Comparison of ENCODE assay signal across 11 cellular contexts in the genomic region with DNA sequence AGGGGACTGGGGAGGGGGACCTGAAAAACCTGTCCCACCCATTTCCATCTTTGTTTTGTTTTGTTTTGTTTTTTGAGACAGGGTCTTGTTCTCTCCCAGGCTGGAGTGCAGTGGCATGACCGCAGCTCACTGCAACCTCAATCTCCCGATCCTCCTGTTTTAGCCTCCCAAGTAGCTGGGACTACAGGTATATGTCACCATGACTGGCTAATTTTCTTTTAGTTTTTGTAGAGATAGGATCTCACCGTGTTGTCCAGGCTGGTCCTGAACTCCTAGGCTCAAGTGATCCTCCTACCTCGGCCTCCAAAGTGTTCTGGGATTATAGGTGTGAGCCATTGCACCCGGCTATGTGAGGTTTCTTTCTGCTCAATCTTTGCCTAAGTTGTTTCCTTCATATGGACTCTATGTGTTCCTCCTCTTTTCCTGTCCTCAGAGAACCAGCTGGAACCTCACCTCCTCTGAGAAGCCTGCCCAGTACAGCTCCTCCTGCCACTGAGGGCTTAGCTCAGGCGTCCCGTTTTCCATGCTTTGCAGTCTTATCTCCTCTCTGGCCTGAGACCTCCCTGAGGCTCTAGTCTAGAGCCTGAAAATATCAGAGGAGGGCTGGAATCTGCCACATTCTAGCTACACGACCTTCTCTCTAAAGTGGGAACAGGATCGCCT.
DNase-seq lines count a peak whose midpoint lies in the region; ATAC-seq and TF ChIP-seq lines count a peak whose summit lies in the region.
"Had no signal": no experiment of that assay in that cellular context is flagged by ENCODE, and none has a peak within 500 bp of the region (broad histone marks: within the 10 kb centered on the region; RNA-seq: fewer than 3 reads in every experiment).

No MANE protein-coding gene starts in this region.

- no peaks in the 10 kb centered on the region for H3K27me3 ChIP-seq in breast epithelium
- H3K27me3 ChIP-seq in right atrium auricular region: no peaks in the 10 kb centered on the region

- intact Hi-C loops in MCF 10A (cut with micrococcal nuclease): loop anchor here (10.0 kb wide), 1 partner anchor 71 kb away; no protein-coding TSS in a partner anchor
- intact Hi-C loops in breast epithelium (cut with DNase I; ENCODE audit: low total_unique reads): no loop called here
- intact Hi-C loops in activated B cell treated with CpG ODN at 0.5 μM for 24 hours (cut with micrococcal nuclease): loop anchor here (1.0 to 5.0 kb wide), 3 partner anchors 20 to 129 kb away; a partner anchor contains a TSS

- H3K36me3 Mint-ChIP-seq in MCF 10A (ENCODE audit: insufficient read depth, unreplicated experiment): peaks cover 6% of the 10 kb centered on the region
- H3K36me3 Mint-ChIP-seq in activated B cell treated with CpG ODN at 0.5 μM for 24 hours (ENCODE audit: low read depth): no peaks in the 10 kb centered on the region

- ATAC-seq in activated B cell treated with CpG ODN at 0.5 μM for 24 hours (ENCODE audit: low read depth): no peak
- no peak for ATAC-seq in stimulated activated naive CD8-positive, alpha-beta T cell treated with anti-CD3 and anti-CD28 coated beads, Interleukin-15, amount 100 ng/mL, for 72 hours
- no peak for ATAC-seq in HG02642 (IDR thresholded peaks at IDR 0.05; ENCODE audit: poor library complexity, unreplicated experiment)
- ATAC-seq in GM18907 (IDR thresholded peaks at IDR 0.05; ENCODE audit: unreplicated experiment): no peak

- H3K27ac ChIP-seq in breast epithelium: no peak overlapping the region
- H3K27ac ChIP-seq in right atrium auricular region: peak overlapping the region; percentile 14 to 44

- peaks cover 34% of the 10 kb centered on the region for H3K4me1 Mint-ChIP-seq in MCF 10A (ENCODE audit: insufficient read depth, unreplicated experiment)
- H3K4me1 Mint-ChIP-seq in activated B cell treated with CpG ODN at 0.5 μM for 24 hours: peaks cover 31% of the 10 kb centered on the region
- H3K4me1 Mint-ChIP-seq in stimulated activated naive CD8-positive, alpha-beta T cell treated with anti-CD3 and anti-CD28 coated beads, Interleukin-15, amount 100 ng/mL, for 72 hours: peaks cover 46% of the 10 kb centered on the region

- no peaks in the 10 kb centered on the region for H3K9me3 Mint-ChIP-seq in MCF 10A (ENCODE audit: unreplicated experiment)
- no peaks in the 10 kb centered on the region for H3K9me3 Mint-ChIP-seq in activated B cell treated with CpG ODN at 0.5 μM for 24 hours
- no peaks in the 10 kb centered on the region for H3K9me3 Mint-ChIP-seq in stimulated activated naive CD8-positive, alpha-beta T cell treated with anti-CD3 and anti-CD28 coated beads, Interleukin-15, amount 100 ng/mL, for 72 hours

- in situ Hi-C loops in GM13977 (cut with MboI; ENCODE audit: low pct_unique_long_range_greater_than_20kb, low sequenced_read_pairs, unreplicated experiment): no loop called here

- peak overlapping the region; percentile 19 for H3K27ac Mint-ChIP-seq in MCF 10A (ENCODE audit: low read depth, unreplicated experiment)
- peak overlapping the region; percentile 14 for H3K27ac Mint-ChIP-seq in activated B cell treated with CpG ODN at 0.5 μM for 24 hours
- H3K27ac Mint-ChIP-seq in stimulated activated naive CD8-positive, alpha-beta T cell treated with anti-CD3 and anti-CD28 coated beads, Interleukin-15, amount 100 ng/mL, for 72 hours: peak overlapping the region; percentile 97 to 98

- POLR2A ChIA-PET in MCF 10A (lab: Yijun Ruan, JAX) (interaction anchor here (0.6 to 1.2 kb wide), 2 partner anchors 12 to 66 kb away, joined by 3 to 4 read pairs; no protein-coding TSS in a partner anchor), activated B cell treated with CpG ODN at 0.5 μM for 24 hours (lab: Charles Lee) (interaction anchor here (2.1 kb wide), 1 partner anchor 129 kb away, joined by 14 read pairs; a partner anchor contains a TSS)

- BruUV-seq in MCF 10A (replicated peaks; lab: Mats Ljungman, UMichigan): no TSS peak

- TF ChIP-seq POLR2A in breast epithelium (IDR thresholded peaks at IDR 0.05): no peak

- CTCF ChIA-PET in MCF 10A (lab: Yijun Ruan, JAX) (interaction anchor here (0.5 to 1.0 kb wide), 4 partner anchors 26 to 251 kb away, joined by 3 to 5 read pairs (median 3); no protein-coding TSS in a partner anchor), activated B cell treated with CpG ODN at 0.5 μM for 24 hours (lab: Charles Lee) (no interaction called here)

- H3K27me3 Mint-ChIP-seq in MCF 10A (ENCODE audit: insufficient read depth, unreplicated experiment) (no peaks in the 10 kb centered on the region), activated B cell treated with CpG ODN at 0.5 μM for 24 hours (no peaks in the 10 kb centered on the region)
- H3K27me3 Mint-ChIP-seq in stimulated activated naive CD8-positive, alpha-beta T cell treated with anti-CD3 and anti-CD28 coated beads, Interleukin-15, amount 100 ng/mL, for 72 hours: no peaks in the 10 kb centered on the region

- DNase-seq in MCF 10A (ENCODE audit: unreplicated experiment): no peak
- no peak for DNase-seq in breast epithelium (ENCODE audit: low spot score in 2 of 2)
- no peak for DNase-seq in activated B cell treated with CpG ODN at 0.5 μM for 24 hours
- no peak for DNase-seq in right atrium auricular region (ENCODE audit: low spot score)
- DNase-seq in stimulated activated naive CD8-positive, alpha-beta T cell treated with anti-CD3 and anti-CD28 coated beads, Interleukin-15, amount 100 ng/mL, for 72 hours: no peak
- no peak for DNase-seq in GM13977 (ENCODE audit: low spot score)
- DNase-seq: NCI-H2171 treated with DMSO at 0.1 percent for 48 hours, occipital lobe, PC-9 had no signal

- H3K9me3 ChIP-seq in breast epithelium: no peaks in the 10 kb centered on the region
- H3K9me3 ChIP-seq in right atrium auricular region: no peaks in the 10 kb centered on the region

- TF ChIP-seq CTCF in MCF 10A (IDR thresholded peaks at IDR 0.05; ENCODE audit: unreplicated experiment) (no peak), breast epithelium (IDR thresholded peaks at IDR 0.05) (no peak), activated B cell treated with CpG ODN at 0.5 μM for 24 hours (IDR thresholded peaks at IDR 0.05) (no peak), right atrium auricular region (IDR thresholded peaks at IDR 0.05) (no peak), GM13977 (IDR thresholded peaks at IDR 0.05; ENCODE audit: extremely low read depth, insufficient read depth, missing control alignments) (no peak)

- H3K4me1 ChIP-seq in breast epithelium (peaks cover 21 to 29% of the 10 kb centered on the region in 2 donors), right atrium auricular region (peaks cover 5 to 94% of the 10 kb centered on the region in 2 donors)

- H3K4me3 Mint-ChIP-seq in MCF 10A (ENCODE audit: unreplicated experiment): no peak overlapping the region
- peak overlapping the region; percentile 70 for H3K4me3 Mint-ChIP-seq in activated B cell treated with CpG ODN at 0.5 μM for 24 hours
- peak overlapping the region; percentile 67 to 73 for H3K4me3 Mint-ChIP-seq in stimulated activated naive CD8-positive, alpha-beta T cell treated with anti-CD3 and anti-CD28 coated beads, Interleukin-15, amount 100 ng/mL, for 72 hours

- H3K36me3 ChIP-seq in breast epithelium (no peaks in the 10 kb centered on the region), right atrium auricular region (no peaks in the 10 kb centered on the region)

- H3K4me3 ChIP-seq in breast epithelium (no peak overlapping the region), right atrium auricular region (no peak overlapping the region)
- H3K4me3 ChIP-seq: PC-9 had no signal

Comparison
In these comparisons a context has a peak if more than half of its experiments do, and no peak if none do; other contexts are left out.
1. H3K27ac Mint-ChIP-seq: peak in every context shown above with its lines; median percentile 98 in stimulated activated naive CD8-positive, alpha-beta T cell treated with anti-CD3 and anti-CD28 coated beads, Interleukin-15, amount 100 ng/mL, for 72 hours; 19 in MCF 10A; 14 in activated B cell treated with CpG ODN at 0.5 μM for 24 hours.
2. H3K27ac ChIP-seq: peak in right atrium auricular region (2 of 2); none in breast epithelium (0 of 2).